In the genomic region with DNA sequence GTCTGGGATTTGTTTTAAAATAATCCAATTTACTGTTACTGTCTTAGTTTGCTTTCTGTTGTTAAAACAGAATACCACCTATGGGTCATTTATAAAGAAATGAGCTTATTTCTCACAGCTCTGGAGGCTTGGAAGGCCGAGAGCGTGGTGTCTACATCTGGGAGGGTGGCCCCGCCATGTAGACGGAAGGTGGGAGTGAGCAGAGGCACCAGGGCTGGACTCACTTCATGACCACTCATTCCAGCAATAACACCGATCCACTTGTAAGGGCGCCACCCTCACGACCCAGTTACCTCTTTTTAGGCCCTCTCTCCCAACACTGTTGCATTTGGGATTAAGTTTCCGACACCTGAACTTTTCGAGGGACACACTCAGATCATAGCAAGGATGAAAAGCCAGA, we compare ENCODE assay signal across 19 cellular contexts. TPM values are rescaled to one million over a fixed set of nuclear protein-coding genes. Genes with fewer than 3 reads are reported as not detected.
DNase-seq lines count a peak whose midpoint lies in the region; ATAC-seq and TF ChIP-seq lines count a peak whose summit lies in the region.
"Had no signal": no experiment of that assay in that cellular context is flagged by ENCODE, and none has a peak within 500 bp of the region (broad histone marks: within the 10 kb centered on the region; RNA-seq: fewer than 3 reads in every experiment).

No MANE protein-coding gene starts in this region.

- H3K9me3 ChIP-seq in left ventricle myocardium inferior (replicated peaks) (no peaks in the 10 kb centered on the region), upper lobe of right lung (no peaks in the 10 kb centered on the region)

- peak; percentile 6 for DNase-seq in left ventricle myocardium inferior
- no peak for DNase-seq in left ventricle myocardium superior
- DNase-seq in glutamatergic neuron = peak; percentile 1
- peak; percentile 34 for DNase-seq in posterior vena cava (ENCODE audit: low spot score)
- DNase-seq in upper lobe of right lung = peak; percentile 20
- DNase-seq in NCI-H2196 (lab: John Stamatoyannopoulos, UW; ENCODE audit: unreplicated experiment) = no peak
- no peak for DNase-seq in cerebellar cortex (ENCODE audit: low spot score)
- DNase-seq: ACHN; AML-193; CD4-positive, alpha-beta memory T cell; DMS153; DMS79; GDM1; HFFc6; IMR-90 had no signal

- intact Hi-C loops in left ventricle myocardium inferior (cut with micrococcal nuclease) (no loop called here), left ventricle myocardium superior (cut with micrococcal nuclease) (no loop called here), posterior vena cava (cut with DNase I) (no loop called here), upper lobe of right lung (cut with DNase I) (no loop called here)

- H3K27ac Mint-ChIP-seq in glutamatergic neuron (ENCODE audit: unreplicated experiment) = no peak overlapping the region
- H3K27ac Mint-ChIP-seq: CD4-positive, alpha-beta memory T cell; GM23338; HFFc6 had no signal

- ATAC-seq in left ventricle myocardium superior (no peak), upper lobe of right lung (no peak), HG02884 (IDR thresholded peaks at IDR 0.05; ENCODE audit: unreplicated experiment) (no peak)
- ATAC-seq: HCT116 had no signal

- peaks cover 8% of the 10 kb centered on the region for H3K27me3 Mint-ChIP-seq in glutamatergic neuron (ENCODE audit: unreplicated experiment)

- H3K4me3 Mint-ChIP-seq in glutamatergic neuron (ENCODE audit: unreplicated experiment) = no peak overlapping the region
- H3K4me3 Mint-ChIP-seq: CD4-positive, alpha-beta memory T cell; GM23338; HFFc6 had no signal

- H3K27me3 ChIP-seq in left ventricle myocardium inferior (ENCODE audit: low read depth) (peaks cover 84% of the 10 kb centered on the region), upper lobe of right lung (peaks cover 25% of the 10 kb centered on the region)

- H3K4me3 ChIP-seq in left ventricle myocardium inferior = no peak overlapping the region
- no peak overlapping the region for H3K4me3 ChIP-seq in upper lobe of right lung
- H3K4me3 ChIP-seq: GM23338 had no signal

- no peaks in the 10 kb centered on the region for H3K36me3 ChIP-seq in left ventricle myocardium inferior
- H3K36me3 ChIP-seq in upper lobe of right lung = no peaks in the 10 kb centered on the region

- H3K27ac ChIP-seq in left ventricle myocardium inferior (replicated peaks) (no peak overlapping the region), upper lobe of right lung (no peak overlapping the region)
- H3K27ac ChIP-seq: C4-2B had no signal

- H3K4me1 Mint-ChIP-seq in glutamatergic neuron (ENCODE audit: low read depth, unreplicated experiment) = peaks cover 1% of the 10 kb centered on the region

- peaks cover 7% of the 10 kb centered on the region for H3K9me3 Mint-ChIP-seq in glutamatergic neuron (ENCODE audit: unreplicated experiment)
- H3K9me3 Mint-ChIP-seq: GM23338, HFFc6 had no signal

- H3K4me1 ChIP-seq in left ventricle myocardium inferior (no peaks in the 10 kb centered on the region), upper lobe of right lung (no peaks in the 10 kb centered on the region)

- H3K36me3 Mint-ChIP-seq in glutamatergic neuron (ENCODE audit: unreplicated experiment) = no peaks in the 10 kb centered on the region
- H3K36me3 Mint-ChIP-seq: CD4-positive, alpha-beta memory T cell had no signal

- TF ChIP-seq CTCF in left ventricle myocardium inferior (IDR thresholded peaks at IDR 0.05; ENCODE audit: borderline replicate concordance) (no peak), glutamatergic neuron (IDR thresholded peaks at IDR 0.05; ENCODE audit: partially characterized antibody, unreplicated experiment) (no peak), upper lobe of right lung (IDR thresholded peaks at IDR 0.05) (no peak)

RNA-seq across cellular contexts. Expression of a gene that starts 36.2 kb away (rescaled TPM):
- total RNA-seq in left ventricle myocardium inferior = 0.99 TPM
- total RNA-seq in left ventricle myocardium superior = 1.5 TPM
- 5.2 TPM for total RNA-seq in glutamatergic neuron (ENCODE audit: unreplicated experiment)
- under 1 TPM; 0.14 to 0.81 TPM for total RNA-seq in posterior vena cava
- 0.52 TPM for total RNA-seq in upper lobe of right lung
- total RNA-seq: CD4-positive, alpha-beta memory T cell had no signal

Comparison
In these comparisons a context has a peak if more than half of its experiments do, and no peak if none do; other contexts are left out.
1. DNase-seq: peak in left ventricle myocardium inferior (single experiment), glutamatergic neuron (single experiment), posterior vena cava (single experiment) and upper lobe of right lung (single experiment); none in left ventricle myocardium superior (single experiment), NCI-H2196 (single experiment) and cerebellar cortex (single experiment).